Comparison of ENCODE assay signal across 1 cellular context in the genomic region with DNA sequence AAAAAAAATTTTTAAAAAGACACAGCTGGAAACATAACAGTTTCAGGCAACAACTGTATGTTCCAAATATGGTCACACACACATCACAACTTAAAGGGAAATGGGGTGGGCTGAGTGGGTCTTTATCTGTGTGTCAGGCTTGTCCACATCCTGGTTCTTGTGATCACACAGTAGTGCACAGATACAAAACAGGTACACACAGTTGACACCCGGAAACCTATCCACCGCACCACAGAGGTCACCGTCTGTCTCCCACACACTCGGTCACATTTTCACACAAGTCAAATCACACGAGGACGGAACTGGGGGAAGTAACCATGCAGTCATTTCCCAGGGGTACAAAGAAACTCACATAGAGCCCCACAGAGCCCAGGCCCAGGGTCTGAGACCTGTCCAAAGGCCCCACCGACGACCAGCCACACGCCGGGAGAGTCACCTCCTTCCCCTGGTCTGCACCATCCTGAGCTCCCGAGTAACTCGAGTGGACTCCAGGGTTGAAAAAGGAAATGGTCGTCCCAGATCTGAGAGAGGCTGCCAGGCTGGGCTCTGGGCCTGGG.
TF ChIP-seq lines count a peak whose summit lies in the region.

No MANE protein-coding gene starts in this region.

TF ChIP-seq in K562, 482 proteins besides CTCF, POLR2A, EP300 and RAD21 (continued from another document and continues in another):
- TF ChIP-seq, protein P1, sequence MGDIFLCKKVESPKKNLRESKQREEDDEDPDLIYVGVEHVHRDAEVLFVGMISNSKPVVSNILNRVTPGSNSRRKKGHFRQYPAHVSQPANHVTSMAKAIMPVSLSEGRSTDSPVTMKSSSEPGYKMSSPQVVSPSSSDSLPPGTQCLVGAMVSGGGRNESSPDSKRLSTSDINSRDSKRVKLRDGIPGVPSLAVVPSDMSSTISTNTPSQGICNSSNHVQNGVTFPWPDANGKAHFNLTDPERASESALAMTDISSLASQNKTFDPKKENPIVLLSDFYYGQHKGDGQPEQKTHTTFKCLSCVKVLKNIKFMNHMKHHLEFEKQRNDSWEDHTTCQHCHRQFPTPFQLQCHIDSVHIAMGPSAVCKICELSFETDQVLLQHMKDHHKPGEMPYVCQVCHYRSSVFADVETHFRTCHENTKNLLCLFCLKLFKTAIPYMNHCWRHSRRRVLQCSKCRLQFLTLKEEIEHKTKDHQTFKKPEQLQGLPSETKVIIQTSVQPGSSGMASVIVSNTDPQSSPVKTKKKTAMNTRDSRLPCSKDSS (IDR thresholded peaks at IDR 0.05; ENCODE audit: low read depth, partially characterized antibody): no peak
- TF ChIP-seq, protein P2, sequence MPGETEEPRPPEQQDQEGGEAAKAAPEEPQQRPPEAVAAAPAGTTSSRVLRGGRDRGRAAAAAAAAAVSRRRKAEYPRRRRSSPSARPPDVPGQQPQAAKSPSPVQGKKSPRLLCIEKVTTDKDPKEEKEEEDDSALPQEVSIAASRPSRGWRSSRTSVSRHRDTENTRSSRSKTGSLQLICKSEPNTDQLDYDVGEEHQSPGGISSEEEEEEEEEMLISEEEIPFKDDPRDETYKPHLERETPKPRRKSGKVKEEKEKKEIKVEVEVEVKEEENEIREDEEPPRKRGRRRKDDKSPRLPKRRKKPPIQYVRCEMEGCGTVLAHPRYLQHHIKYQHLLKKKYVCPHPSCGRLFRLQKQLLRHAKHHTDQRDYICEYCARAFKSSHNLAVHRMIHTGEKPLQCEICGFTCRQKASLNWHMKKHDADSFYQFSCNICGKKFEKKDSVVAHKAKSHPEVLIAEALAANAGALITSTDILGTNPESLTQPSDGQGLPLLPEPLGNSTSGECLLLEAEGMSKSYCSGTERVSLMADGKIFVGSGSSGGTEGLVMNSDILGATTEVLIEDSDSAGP (CRISPR knock-in tag; IDR thresholded peaks at IDR 0.05): 0 out of 2 replicates have a peak, but pooled peaks have one; percentile 30
- TF ChIP-seq, protein P3, sequence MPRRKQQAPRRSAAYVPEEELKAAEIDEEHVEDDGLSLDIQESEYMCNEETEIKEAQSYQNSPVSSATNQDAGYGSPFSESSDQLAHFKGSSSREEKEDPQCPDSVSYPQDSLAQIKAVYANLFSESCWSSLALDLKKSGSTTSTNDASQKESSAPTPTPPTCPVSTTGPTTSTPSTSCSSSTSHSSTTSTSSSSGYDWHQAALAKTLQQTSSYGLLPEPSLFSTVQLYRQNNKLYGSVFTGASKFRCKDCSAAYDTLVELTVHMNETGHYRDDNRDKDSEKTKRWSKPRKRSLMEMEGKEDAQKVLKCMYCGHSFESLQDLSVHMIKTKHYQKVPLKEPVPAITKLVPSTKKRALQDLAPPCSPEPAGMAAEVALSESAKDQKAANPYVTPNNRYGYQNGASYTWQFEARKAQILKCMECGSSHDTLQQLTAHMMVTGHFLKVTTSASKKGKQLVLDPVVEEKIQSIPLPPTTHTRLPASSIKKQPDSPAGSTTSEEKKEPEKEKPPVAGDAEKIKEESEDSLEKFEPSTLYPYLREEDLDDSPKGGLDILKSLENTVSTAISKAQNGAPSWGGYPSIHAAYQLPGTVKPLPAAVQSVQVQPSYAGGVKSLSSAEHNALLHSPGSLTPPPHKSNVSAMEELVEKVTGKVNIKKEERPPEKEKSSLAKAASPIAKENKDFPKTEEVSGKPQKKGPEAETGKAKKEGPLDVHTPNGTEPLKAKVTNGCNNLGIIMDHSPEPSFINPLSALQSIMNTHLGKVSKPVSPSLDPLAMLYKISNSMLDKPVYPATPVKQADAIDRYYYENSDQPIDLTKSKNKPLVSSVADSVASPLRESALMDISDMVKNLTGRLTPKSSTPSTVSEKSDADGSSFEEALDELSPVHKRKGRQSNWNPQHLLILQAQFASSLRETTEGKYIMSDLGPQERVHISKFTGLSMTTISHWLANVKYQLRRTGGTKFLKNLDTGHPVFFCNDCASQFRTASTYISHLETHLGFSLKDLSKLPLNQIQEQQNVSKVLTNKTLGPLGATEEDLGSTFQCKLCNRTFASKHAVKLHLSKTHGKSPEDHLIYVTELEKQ (CRISPR knock-in tag; IDR thresholded peaks at IDR 0.05): no peak
- TF ChIP-seq ZNF589 (CRISPR knock-in tag; IDR thresholded peaks at IDR 0.05; ENCODE audit: low read depth) (no peak), JUND (IDR thresholded peaks at IDR 0.05; ENCODE audit: borderline replicate concordance, low read depth, low read length) (0 out of 2 replicates have a peak, but pooled peaks have one; percentile 19), JUND (tag; IDR thresholded peaks at IDR 0.05; ENCODE audit: borderline replicate concordance, low read depth, low read length) (no peak; the same call in 2 of the 3 replicates), PRPF4 (IDR thresholded peaks at IDR 0.05; ENCODE audit: insufficient read depth, low read depth, low read length, poor library complexity, severe bottlenecking) (no peak), HDAC8 (tag; IDR thresholded peaks at IDR 0.05) (no peak), CCAR2 (IDR thresholded peaks at IDR 0.05; ENCODE audit: low read depth, low read length) (no peak), KLF6 (CRISPR knock-in tag; IDR thresholded peaks at IDR 0.05; ENCODE audit: borderline replicate concordance) (no peak), TAF15 (IDR thresholded peaks at IDR 0.05; ENCODE audit: low read depth, low read length) (no peak), TSC22D4 (tag; IDR thresholded peaks at IDR 0.05) (no peak), BRF2 (IDR thresholded peaks at IDR 0.05; ENCODE audit: borderline replicate concordance, insufficient read depth, insufficient read length) (no peak), ZNF512 (tag; IDR thresholded peaks at IDR 0.05) (no peak), HNRNPUL1 (IDR thresholded peaks at IDR 0.05; ENCODE audit: low read length) (no peak), SUPT5H (IDR thresholded peaks at IDR 0.05) (no peak), SREBF1 (IDR thresholded peaks at IDR 0.05; ENCODE audit: borderline replicate concordance, low read depth, low read length) (no peak), ETS2 (tag; IDR thresholded peaks at IDR 0.05; ENCODE audit: borderline replicate concordance, poor library complexity, severe bottlenecking) (no peak), MLX (CRISPR knock-in tag; conservative IDR thresholded peaks at IDR 0.05) (no peak), MBD2 (IDR thresholded peaks at IDR 0.05; ENCODE audit: borderline replicate concordance, low read depth) (no peak), CREM (IDR thresholded peaks at IDR 0.05; ENCODE audit: low read depth) (no peak), ZNF778 (CRISPR knock-in tag; IDR thresholded peaks at IDR 0.05) (no peak), FOXO4 (CRISPR knock-in tag; IDR thresholded peaks at IDR 0.05) (no peak), TCF3 (CRISPR knock-in tag; IDR thresholded peaks at IDR 0.05) (peak; percentile 49)
- TF ChIP-seq, protein P4, sequence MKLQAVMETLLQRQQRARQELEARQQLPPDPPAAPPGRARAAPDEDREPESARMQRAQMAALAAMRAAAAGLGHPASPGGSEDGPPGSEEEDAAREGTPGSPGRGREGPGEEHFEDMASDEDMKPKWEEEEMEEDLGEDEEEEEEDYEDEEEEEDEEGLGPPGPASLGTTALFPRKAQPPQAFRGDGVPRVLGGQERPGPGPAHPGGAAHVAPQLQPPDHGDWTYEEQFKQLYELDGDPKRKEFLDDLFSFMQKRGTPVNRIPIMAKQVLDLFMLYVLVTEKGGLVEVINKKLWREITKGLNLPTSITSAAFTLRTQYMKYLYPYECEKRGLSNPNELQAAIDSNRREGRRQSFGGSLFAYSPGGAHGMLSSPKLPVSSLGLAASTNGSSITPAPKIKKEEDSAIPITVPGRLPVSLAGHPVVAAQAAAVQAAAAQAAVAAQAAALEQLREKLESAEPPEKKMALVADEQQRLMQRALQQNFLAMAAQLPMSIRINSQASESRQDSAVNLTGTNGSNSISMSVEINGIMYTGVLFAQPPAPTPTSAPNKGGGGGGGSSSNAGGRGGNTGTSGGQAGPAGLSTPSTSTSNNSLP (IDR thresholded peaks at IDR 0.05; ENCODE audit: borderline replicate concordance, low read depth, low read length): no peak
- TF ChIP-seq, protein P5, sequence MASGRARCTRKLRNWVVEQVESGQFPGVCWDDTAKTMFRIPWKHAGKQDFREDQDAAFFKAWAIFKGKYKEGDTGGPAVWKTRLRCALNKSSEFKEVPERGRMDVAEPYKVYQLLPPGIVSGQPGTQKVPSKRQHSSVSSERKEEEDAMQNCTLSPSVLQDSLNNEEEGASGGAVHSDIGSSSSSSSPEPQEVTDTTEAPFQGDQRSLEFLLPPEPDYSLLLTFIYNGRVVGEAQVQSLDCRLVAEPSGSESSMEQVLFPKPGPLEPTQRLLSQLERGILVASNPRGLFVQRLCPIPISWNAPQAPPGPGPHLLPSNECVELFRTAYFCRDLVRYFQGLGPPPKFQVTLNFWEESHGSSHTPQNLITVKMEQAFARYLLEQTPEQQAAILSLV (tag; IDR thresholded peaks at IDR 0.05): no peak
- TF ChIP-seq, protein P6, sequence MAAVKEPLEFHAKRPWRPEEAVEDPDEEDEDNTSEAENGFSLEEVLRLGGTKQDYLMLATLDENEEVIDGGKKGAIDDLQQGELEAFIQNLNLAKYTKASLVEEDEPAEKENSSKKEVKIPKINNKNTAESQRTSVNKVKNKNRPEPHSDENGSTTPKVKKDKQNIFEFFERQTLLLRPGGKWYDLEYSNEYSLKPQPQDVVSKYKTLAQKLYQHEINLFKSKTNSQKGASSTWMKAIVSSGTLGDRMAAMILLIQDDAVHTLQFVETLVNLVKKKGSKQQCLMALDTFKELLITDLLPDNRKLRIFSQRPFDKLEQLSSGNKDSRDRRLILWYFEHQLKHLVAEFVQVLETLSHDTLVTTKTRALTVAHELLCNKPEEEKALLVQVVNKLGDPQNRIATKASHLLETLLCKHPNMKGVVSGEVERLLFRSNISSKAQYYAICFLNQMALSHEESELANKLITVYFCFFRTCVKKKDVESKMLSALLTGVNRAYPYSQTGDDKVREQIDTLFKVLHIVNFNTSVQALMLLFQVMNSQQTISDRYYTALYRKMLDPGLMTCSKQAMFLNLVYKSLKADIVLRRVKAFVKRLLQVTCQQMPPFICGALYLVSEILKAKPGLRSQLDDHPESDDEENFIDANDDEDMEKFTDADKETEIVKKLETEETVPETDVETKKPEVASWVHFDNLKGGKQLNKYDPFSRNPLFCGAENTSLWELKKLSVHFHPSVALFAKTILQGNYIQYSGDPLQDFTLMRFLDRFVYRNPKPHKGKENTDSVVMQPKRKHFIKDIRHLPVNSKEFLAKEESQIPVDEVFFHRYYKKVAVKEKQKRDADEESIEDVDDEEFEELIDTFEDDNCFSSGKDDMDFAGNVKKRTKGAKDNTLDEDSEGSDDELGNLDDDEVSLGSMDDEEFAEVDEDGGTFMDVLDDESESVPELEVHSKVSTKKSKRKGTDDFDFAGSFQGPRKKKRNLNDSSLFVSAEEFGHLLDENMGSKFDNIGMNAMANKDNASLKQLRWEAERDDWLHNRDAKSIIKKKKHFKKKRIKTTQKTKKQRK (IDR thresholded peaks at IDR 0.05; ENCODE audit: borderline replicate concordance, low read depth, low read length): no peak
- TF ChIP-seq, protein P7, sequence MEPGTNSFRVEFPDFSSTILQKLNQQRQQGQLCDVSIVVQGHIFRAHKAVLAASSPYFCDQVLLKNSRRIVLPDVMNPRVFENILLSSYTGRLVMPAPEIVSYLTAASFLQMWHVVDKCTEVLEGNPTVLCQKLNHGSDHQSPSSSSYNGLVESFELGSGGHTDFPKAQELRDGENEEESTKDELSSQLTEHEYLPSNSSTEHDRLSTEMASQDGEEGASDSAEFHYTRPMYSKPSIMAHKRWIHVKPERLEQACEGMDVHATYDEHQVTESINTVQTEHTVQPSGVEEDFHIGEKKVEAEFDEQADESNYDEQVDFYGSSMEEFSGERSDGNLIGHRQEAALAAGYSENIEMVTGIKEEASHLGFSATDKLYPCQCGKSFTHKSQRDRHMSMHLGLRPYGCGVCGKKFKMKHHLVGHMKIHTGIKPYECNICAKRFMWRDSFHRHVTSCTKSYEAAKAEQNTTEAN (CRISPR knock-in tag; IDR thresholded peaks at IDR 0.05): no peak
